ENCODE assay signal across 8 cellular contexts in genomic region chr14:64707661-64708060, GRCh38. TPM values are rescaled to one million over a fixed set of nuclear protein-coding genes. Genes with fewer than 3 reads are reported as not detected.
A peak's percentile ranks its signal among the peaks of the same experiment; 100 is the strongest.
DNase-seq lines count a peak whose midpoint lies in the region; ATAC-seq and TF ChIP-seq lines count a peak whose summit lies in the region.

No MANE protein-coding gene starts in this region.

- H3K4me3 ChIP-seq in skin epidermis, result peak overlapping the region in 1 of 7 experiments; percentile 17

- peak overlapping the region in 15 of 21 experiments; percentile 13 to 95 (median 72) for H3K27ac ChIP-seq in skin epidermis

- no peaks in the 10 kb centered on the region for H3K9me3 ChIP-seq in T-helper 17 cell (ENCODE audit: control insufficient read depth, low read length, poor library complexity, severe bottlenecking)

- TF ChIP-seq CTCF in HFFc6 (IDR thresholded peaks at IDR 0.05), result no peak

- ATAC-seq in T-helper 17 cell, result peak; percentile 55
- ATAC-seq in GM18517 (IDR thresholded peaks at IDR 0.05; ENCODE audit: unreplicated experiment), result no peak
- ATAC-seq in HG02970 (IDR thresholded peaks at IDR 0.05; ENCODE audit: low FRiP score, unreplicated experiment), result no peak

- H3K4me3 Mint-ChIP-seq in HFFc6 (peak overlapping the region; percentile 2; the same call in 1 of the 2 replicates), T-helper 17 cell (peak overlapping the region; percentile 88)

- H3K4me1 Mint-ChIP-seq in HFFc6 (ENCODE audit: low read depth) (peaks cover 31% of the 10 kb centered on the region), T-helper 17 cell (peaks cover 62% of the 10 kb centered on the region)

- H3K27ac Mint-ChIP-seq in HFFc6 (no peak overlapping the region), T-helper 17 cell (peak overlapping the region; percentile 98)

- H3K27me3 Mint-ChIP-seq in HFFc6 (ENCODE audit: insufficient read depth), result peaks cover 15% of the 10 kb centered on the region
- H3K27me3 Mint-ChIP-seq in T-helper 17 cell, result no peaks in the 10 kb centered on the region

- peak; percentile 63 for DNase-seq in HFFc6
- no peak for DNase-seq in T-helper 17 cell
- peak; percentile 9 for DNase-seq in fibroblast of the conjunctiva (ENCODE audit: low read depth)
- no peak for DNase-seq in NCI-H524 (lab: John Stamatoyannopoulos, UW)
- DNase-seq in NCI-H510A treated with DMSO at 0.1 percent for 48 hours (lab: John Stamatoyannopoulos, UW), result no peak

- H3K36me3 Mint-ChIP-seq in HFFc6 (ENCODE audit: low read depth) (peaks cover 10% of the 10 kb centered on the region), T-helper 17 cell (ENCODE audit: low read depth) (peaks cover 2% of the 10 kb centered on the region)

- H3K9me3 Mint-ChIP-seq in HFFc6, result peaks cover 3% of the 10 kb centered on the region

RNA-seq across cellular contexts. Expression of gene PLEKHG3, which starts 3.4 kb away (rescaled TPM):
- total RNA-seq in HFFc6 (2021; fragmentation: NEBNext Ultra II Directional; extraction: Animal tissue kit (Norgen Biotek cat#: 25700)), result 10 to 100 TPM in 3 of 6 experiments, 1 to 10 TPM in 3; 6.0 to 11.7 (median 9.2) TPM
- total RNA-seq in T-helper 17 cell, result 10 to 100 TPM; 61.4 to 65.5 TPM

Comparison
In these comparisons a context has a peak if more than half of its experiments do, and no peak if none do; other contexts are left out.
1. DNase-seq: peak in HFFc6 (single experiment) and fibroblast of the conjunctiva (single experiment); none in T-helper 17 cell (0 of 3), NCI-H524 (0 of 2) and NCI-H510A treated with DMSO at 0.1 percent for 48 hours (single experiment).
2. RNA of gene PLEKHG3, which starts 3.4 kb away (total RNA-seq): 61.4 to 65.5 TPM in T-helper 17 cell; 6.0 to 11.7 TPM in HFFc6; every median in the first group is over 4 times any median in the second.